Comparison of ENCODE assay signal across 29 cellular contexts in the genomic region with DNA sequence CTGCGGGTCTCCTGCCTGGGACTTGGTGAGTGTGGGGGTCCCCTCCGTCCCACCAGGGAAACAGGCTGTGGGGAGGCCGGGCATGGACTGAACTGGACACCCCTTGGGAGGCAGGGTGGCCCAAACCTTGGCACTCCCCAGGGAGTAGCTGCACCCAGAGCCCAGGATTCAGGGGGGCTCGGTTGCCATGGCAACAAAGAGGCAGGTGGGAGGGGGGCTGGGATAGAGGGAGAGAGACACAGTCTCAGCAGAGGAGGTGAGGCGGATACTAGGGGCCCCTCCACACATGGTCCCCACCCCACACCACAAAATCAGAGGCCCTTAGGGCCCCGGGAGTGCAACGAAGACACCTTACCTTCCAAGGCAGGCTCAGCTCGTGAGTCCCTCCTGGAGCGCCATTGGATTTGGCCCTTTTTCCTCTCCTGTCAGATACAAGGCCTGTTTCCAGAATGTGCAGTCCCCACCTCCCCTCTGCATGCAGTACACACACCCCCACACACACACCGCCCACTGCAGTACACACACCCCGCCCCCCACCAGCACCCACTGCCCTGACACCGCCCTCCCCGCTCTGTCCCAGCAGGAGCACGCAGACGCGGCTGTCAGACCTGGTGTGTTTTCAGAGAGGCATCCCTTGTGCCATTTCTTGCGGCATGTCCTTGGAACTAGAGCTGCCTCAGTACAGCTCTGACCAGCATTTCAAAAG.
"Had no signal": no experiment of that assay in that cellular context is flagged by ENCODE, and none has a peak within 500 bp of the region (broad histone marks: within the 10 kb centered on the region; RNA-seq: fewer than 3 reads in every experiment).

No MANE protein-coding gene starts in this region.

- ATAC-seq: left colon; left lung; sciatic nerve; stimulated activated naive B cell treated with anti-CD40 and anti-IgM and Interleukin-4, amounts not matched to agents 10 μg/mL and 1 μg/mL and 100 μg/mL, for 72 hours had no signal

- H2AFZ ChIP-seq: neural progenitor cell had no signal

- H3K36me3 ChIP-seq: neural progenitor cell, ovary, right atrium auricular region, thyroid gland, transverse colon, vagina had no signal

- H3K4me1 ChIP-seq: left lung, neural progenitor cell, right atrium auricular region, testis, thyroid gland, transverse colon, upper lobe of left lung, vagina had no signal

- H3K4me3 ChIP-seq: left lung, lung, neural progenitor cell, ovary, right atrium auricular region, skin epidermis, testis, thyroid gland, transverse colon, upper lobe of left lung, vagina had no signal

- DNase-seq: hypothalamus; immature natural killer cell; kidney; left colon; left lung; mesendoderm; naive B cell; natural killer cell; nephron progenitor cell; ovary; stimulated activated CD4-positive, alpha-beta T cell treated with anti-CD3 and anti-CD28 coated beads, Interleukin-12 subunit alpha, Interleukin-12 subunit beta, amount 100 ng/mL, for 4 hours; stimulated activated CD4-positive, alpha-beta T cell treated with anti-CD3 and anti-CD28 coated beads, Interleukin-15, amount 100 ng/mL, for 24 hours; stimulated activated CD4-positive, alpha-beta T cell treated with anti-CD3 and anti-CD28 coated beads, Interleukin-2, amount 100 ng/mL, for 24 hours; stimulated activated CD4-positive, alpha-beta T cell treated with anti-CD3 and anti-CD28 coated beads, Interleukin-4, amount 100 ng/mL, for 1 hour; stimulated activated naive B cell treated with anti-CD40 and anti-IgM and Interleukin-4, amounts not matched to agents 10 μg/mL and 1 μg/mL and 100 μg/mL, for 72 hours; testis; thyroid gland; transverse colon; upper lobe of left lung had no signal

- FAIRE-seq: islet of Langerhans, kidney had no signal

- H3K27ac Mint-ChIP-seq: immature natural killer cell; mesothelial cell of epicardium; natural killer cell; nephron progenitor cell; neural progenitor cell; progenitor cell of endocrine pancreas; stimulated activated naive CD8-positive, alpha-beta T cell treated with anti-CD3 and anti-CD28 coated beads, Interleukin-15, Interleukin-2, amounts not matched to agents 100 ng/mL and 50 ng/mL, for 24 hours had no signal

- H3K4me3 Mint-ChIP-seq: immature natural killer cell; mesothelial cell of epicardium; naive B cell; natural killer cell; nephron progenitor cell; neural progenitor cell; stimulated activated naive B cell treated with anti-CD40 and anti-IgM and Interleukin-4, amounts not matched to agents 10 μg/mL and 1 μg/mL and 100 μg/mL, for 72 hours; stimulated activated naive CD8-positive, alpha-beta T cell treated with anti-CD3 and anti-CD28 coated beads, Interleukin-15, Interleukin-2, amounts not matched to agents 100 ng/mL and 50 ng/mL, for 24 hours had no signal

- H3K9me3 Mint-ChIP-seq: immature natural killer cell; mesothelial cell of epicardium; naive B cell; natural killer cell; nephron progenitor cell; neural progenitor cell; stimulated activated naive B cell treated with anti-CD40 and anti-IgM and Interleukin-4, amounts not matched to agents 10 μg/mL and 1 μg/mL and 100 μg/mL, for 72 hours; stimulated activated naive CD8-positive, alpha-beta T cell treated with anti-CD3 and anti-CD28 coated beads, Interleukin-15, Interleukin-2, amounts not matched to agents 100 ng/mL and 50 ng/mL, for 24 hours had no signal

- H3K27me3 Mint-ChIP-seq: naive B cell; stimulated activated naive B cell treated with anti-CD40 and anti-IgM and Interleukin-4, amounts not matched to agents 10 μg/mL and 1 μg/mL and 100 μg/mL, for 72 hours; stimulated activated naive CD8-positive, alpha-beta T cell treated with anti-CD3 and anti-CD28 coated beads, Interleukin-15, Interleukin-2, amounts not matched to agents 100 ng/mL and 50 ng/mL, for 24 hours had no signal

- H3K27ac ChIP-seq: left lung, neural progenitor cell, ovary, right atrium auricular region, skin epidermis, testis, thyroid gland, transverse colon, upper lobe of left lung, vagina had no signal

- H3K4me1 Mint-ChIP-seq: nephron progenitor cell, neural progenitor cell had no signal

- H3K9me3 ChIP-seq: left lung, ovary, right atrium auricular region, testis, thyroid gland, transverse colon, upper lobe of left lung, vagina had no signal

- H3K4me2 ChIP-seq: neural progenitor cell had no signal

- H3K36me3 Mint-ChIP-seq: mesothelial cell of epicardium, natural killer cell, neural progenitor cell had no signal

- H3K27me3 ChIP-seq: left lung, neural progenitor cell, ovary, right atrium auricular region, testis, thyroid gland, transverse colon, upper lobe of left lung, vagina had no signal

- H3K9ac ChIP-seq: neural progenitor cell had no signal
